8 cellular contexts compared by ENCODE assay signal in the genomic region with DNA sequence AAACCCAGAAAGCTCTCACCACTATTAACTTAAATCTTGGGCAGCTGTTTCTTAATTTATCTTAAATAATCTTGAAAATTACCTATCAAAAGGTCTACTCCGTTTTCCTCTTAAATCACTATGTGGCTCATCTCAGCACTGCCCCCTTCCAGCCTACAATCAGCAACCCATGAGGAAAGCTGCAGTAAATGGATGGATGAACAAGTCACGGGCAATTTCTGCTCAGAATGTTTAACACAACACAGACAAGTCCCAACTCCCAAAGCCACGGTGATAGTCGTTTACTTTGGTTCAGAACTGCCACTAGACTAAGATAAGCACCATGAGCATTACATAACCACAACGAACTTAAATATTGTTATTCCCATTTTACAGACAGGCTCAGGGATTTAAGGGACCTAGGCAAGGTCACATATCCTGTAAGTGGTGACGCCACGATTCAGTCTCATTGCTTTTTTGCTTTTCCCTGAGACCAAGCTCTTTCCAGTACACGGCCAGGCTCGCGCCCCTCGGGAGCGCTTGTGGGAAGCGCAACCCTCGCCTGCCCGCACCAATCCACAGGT. TPM values are rescaled to one million over a fixed set of nuclear protein-coding genes. Genes with fewer than 3 reads are reported as not detected.
A peak's percentile ranks its signal among the peaks of the same experiment; 100 is the strongest.
DNase-seq lines count a peak whose midpoint lies in the region; ATAC-seq and TF ChIP-seq lines count a peak whose summit lies in the region.

No MANE protein-coding gene starts in this region.

- CTCF ChIA-PET in T-cell (lab: Charles Lee) = interaction anchor here (0.5 to 4.3 kb wide), 15 partner anchors 13 to 171 kb away, joined by 3 to 78 read pairs (median 4); a partner anchor contains a TSS

- H3K4me3 Mint-ChIP-seq in T-cell = peak overlapping the region; percentile 91 to 98 (median 97)

- H3K9me3 ChIP-seq in esophagus squamous epithelium = no peaks in the 10 kb centered on the region
- H3K9me3 ChIP-seq in neutrophil = no peaks in the 10 kb centered on the region

- H3K9me3 Mint-ChIP-seq in T-cell = no peaks in the 10 kb centered on the region

- intact Hi-C loops in esophagus squamous epithelium (cut with DNase I) = no loop called here

- no peak for TF ChIP-seq POLR2A in esophagus squamous epithelium (IDR thresholded peaks at IDR 0.05)

- H3K27me3 Mint-ChIP-seq in T-cell = no peaks in the 10 kb centered on the region

- H3K36me3 Mint-ChIP-seq in T-cell = peaks cover 5% of the 10 kb centered on the region

- peak; percentile 33 for DNase-seq in NCI-H82 (lab: John Stamatoyannopoulos, UW)
- no peak for DNase-seq in NCI-H82 treated with DMSO at 0.1 percent for 48 hours (lab: John Stamatoyannopoulos, UW; ENCODE audit: unreplicated experiment)
- peak in 1 of 34 experiments; percentile 5 for DNase-seq in T-cell
- DNase-seq in esophagus squamous epithelium (lab: John Stamatoyannopoulos, UW) = no peak
- no peak for DNase-seq in NCI-H524 treated with DMSO at 0.1 percent for 48 hours (lab: John Stamatoyannopoulos, UW)

- POLR2A ChIA-PET in T-cell (lab: Charles Lee) = interaction anchor here (1.0 to 1.9 kb wide), 5 partner anchors 20 to 171 kb away, joined by 3 to 11 read pairs (median 5); a partner anchor contains a TSS

- H3K27ac ChIP-seq in esophagus squamous epithelium (peak overlapping the region; percentile 91 to 98 (median 96)), neutrophil (peak overlapping the region; percentile 96)

- H3K27me3 ChIP-seq in esophagus squamous epithelium (no peaks in the 10 kb centered on the region), neutrophil (no peaks in the 10 kb centered on the region)

- peak; percentile 18 for ATAC-seq in HG02798 (IDR thresholded peaks at IDR 0.05; ENCODE audit: poor library complexity, unreplicated experiment)
- no peak for ATAC-seq in T-cell (replicated peaks in 1 of 4)
- no peak for ATAC-seq in HG02588 (IDR thresholded peaks at IDR 0.05; ENCODE audit: unreplicated experiment)

- TF ChIP-seq CTCF in esophagus squamous epithelium (IDR thresholded peaks at IDR 0.05) (no peak), neutrophil (IDR thresholded peaks at IDR 0.05) (no peak)

- 0 to 1% methylated on average over 7 to 12 of the region's 15 CpGs for WGBS in esophagus squamous epithelium, 2 donors

- peak overlapping the region; percentile 75 to 77 for H3K27ac Mint-ChIP-seq in T-cell

- peak overlapping the region; percentile 64 to 94 (median 76) for H3K4me3 ChIP-seq in esophagus squamous epithelium
- peak overlapping the region; percentile 87 to 91 for H3K4me3 ChIP-seq in neutrophil (ENCODE audit: low read depth in 1 of 2, low read length in 1 of 2)

- H3K4me1 ChIP-seq in esophagus squamous epithelium = peaks cover 0 to 46% (median 12%) of the 10 kb centered on the region in 3 donors
- H3K4me1 ChIP-seq in neutrophil (ENCODE audit: control insufficient read depth in 1 of 2, insufficient read depth in 1 of 2, low read depth in 1 of 2, low read length in 1 of 2) = peaks cover 35 to 36% of the 10 kb centered on the region in 2 experiments

- H3K36me3 ChIP-seq in esophagus squamous epithelium (peaks cover 0 to 28% (median 0%) of the 10 kb centered on the region in 3 donors), neutrophil (no peaks in the 10 kb centered on the region)

- peaks cover 58 to 63% (median 59%) of the 10 kb centered on the region in 3 donors for H3K4me1 Mint-ChIP-seq in T-cell

RNA-seq across cellular contexts. Expression of a gene that starts 2.0 kb away (rescaled TPM):
- total RNA-seq in T-cell (10 to 100 TPM; 19.1 to 41.8 (median 33.5) TPM), esophagus squamous epithelium (1 to 10 TPM; 1.1 to 5.3 (median 2.0) TPM)

RNA-seq across cellular contexts. Expression of a gene that starts 2.3 kb away (rescaled TPM):
- total RNA-seq in T-cell (10 to 100 TPM; 14.8 to 28.3 (median 16.8) TPM), esophagus squamous epithelium (10 to 100 TPM; 12.2 to 19.8 (median 16.0) TPM)

RNA-seq across cellular contexts. Expression of a gene that starts 22.8 kb away (rescaled TPM):
- total RNA-seq in T-cell (10 to 100 TPM; 14.8 to 21.9 (median 18.3) TPM), esophagus squamous epithelium (10 to 100 TPM; 33.7 to 83.7 (median 48.3) TPM)

RNA-seq across cellular contexts. Expression of a gene that starts 24.1 kb away (rescaled TPM):
- total RNA-seq in T-cell = 10 to 100 TPM; 14.0 to 27.1 (median 19.3) TPM
- total RNA-seq in esophagus squamous epithelium = 10 to 100 TPM in 1 of 4 donors, 1 to 10 TPM in 3; 6.5 to 10.4 (median 8.4) TPM
